13 cellular contexts compared by ENCODE assay signal in the genomic region with DNA sequence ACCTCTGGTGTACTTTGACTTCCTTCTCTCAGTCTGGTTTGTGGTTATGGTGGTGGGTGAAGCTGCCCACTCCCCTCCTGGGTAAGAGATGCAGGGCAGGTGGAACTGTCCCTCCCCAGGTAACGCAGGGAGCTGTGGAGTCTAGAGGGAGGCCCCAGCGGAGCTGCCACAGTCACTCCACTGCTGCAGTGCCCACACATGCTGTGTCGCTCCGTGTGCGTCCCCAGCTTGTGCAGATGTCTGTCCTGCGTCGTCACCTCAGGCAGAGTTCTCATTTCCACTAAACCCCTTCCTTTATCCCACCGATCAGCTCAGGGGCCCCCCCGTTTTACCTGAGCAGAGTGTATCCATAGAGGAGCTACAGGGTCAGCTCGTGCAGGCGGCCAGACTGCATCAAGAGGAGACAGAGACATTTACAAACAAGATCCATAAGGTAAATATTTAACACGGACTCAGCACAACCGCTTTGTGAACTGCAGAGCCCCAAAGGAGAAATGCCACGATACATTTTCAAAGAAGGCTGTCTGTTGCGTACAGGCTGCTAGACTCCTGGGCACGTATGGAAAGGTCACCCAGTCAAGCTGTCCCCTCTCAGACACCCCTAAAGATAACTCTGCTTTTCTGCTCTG.
DNase-seq lines count a peak whose midpoint lies in the region; ATAC-seq and TF ChIP-seq lines count a peak whose summit lies in the region.
"Had no signal": no experiment of that assay in that cellular context is flagged by ENCODE, and none has a peak within 500 bp of the region (broad histone marks: within the 10 kb centered on the region; RNA-seq: fewer than 3 reads in every experiment).

No MANE protein-coding gene starts in this region.

- intact Hi-C loops in IMR-90 (cut with micrococcal nuclease): no loop called here

- no peaks in the 10 kb centered on the region for H3K27me3 ChIP-seq in GM23338 (ENCODE audit: insufficient read depth)
- no peaks in the 10 kb centered on the region for H3K27me3 ChIP-seq in IMR-90 (ENCODE audit: control insufficient read depth, insufficient read depth, low read length)
- H3K27me3 ChIP-seq in mesendoderm (ENCODE audit: insufficient read depth, low read length, poor library complexity): no peaks in the 10 kb centered on the region
- H3K27me3 ChIP-seq in stomach smooth muscle (ENCODE audit: control insufficient read depth in 1 of 2, insufficient read depth in 2 of 2, low read length in 2 of 2): no peaks in the 10 kb centered on the region
- no peaks in the 10 kb centered on the region for H3K27me3 ChIP-seq in suprapubic skin

- dilution Hi-C loops in IMR-90 (cut with HindIII; ENCODE audit: low sequenced_read_pairs, unreplicated experiment): no loop called here

- no TSS peak for BruUV-seq in IMR-90 (replicated peaks; lab: Mats Ljungman, UMichigan)

- H3K4me1 Mint-ChIP-seq in GM23338: peaks cover 67% of the 10 kb centered on the region

- no peak for TF ChIP-seq RAD21 in IMR-90 (IDR thresholded peaks at IDR 0.05; ENCODE audit: low read length)

- peaks cover 22 to 83% of the 10 kb centered on the region in 2 experiments for H3K79me1 ChIP-seq in IMR-90 (ENCODE audit: low read depth in 1 of 2, low read length in 2 of 2)
- H3K79me1 ChIP-seq in mesendoderm (ENCODE audit: low read length): no peaks in the 10 kb centered on the region

- H2BK5ac ChIP-seq in IMR-90 (ENCODE audit: low read depth, low read length, poor library complexity, severe bottlenecking) (peak overlapping the region; percentile 5), mesendoderm (ENCODE audit: low read length) (peak overlapping the region; percentile 30)

- no peak for TF ChIP-seq EP300 in suprapubic skin (IDR thresholded peaks at IDR 0.05)

- H3K14ac ChIP-seq in IMR-90 (replicated peaks; ENCODE audit: low read depth, low read length): no peak overlapping the region; the same call in 1 of the 2 replicates

- peaks cover 5% of the 10 kb centered on the region; the same call in 1 of the 2 replicates for H3K36me3 ChIP-seq in GM23338 (ENCODE audit: insufficient read depth)
- H3K36me3 ChIP-seq in IMR-90 (ENCODE audit: control insufficient read depth, insufficient read depth, low read length): peaks cover 47% of the 10 kb centered on the region
- no peaks in the 10 kb centered on the region for H3K36me3 ChIP-seq in mesendoderm (ENCODE audit: control insufficient read depth, insufficient read depth, low read length)
- H3K36me3 ChIP-seq in stomach smooth muscle (ENCODE audit: control insufficient read depth in 2 of 2, insufficient read depth in 2 of 2, low read length in 2 of 2): peaks cover 9% of the 10 kb centered on the region in 2 donors
- no peaks in the 10 kb centered on the region for H3K36me3 ChIP-seq in suprapubic skin

- no peaks in the 10 kb centered on the region for H3K79me2 ChIP-seq in GM23338 (replicated peaks; ENCODE audit: insufficient read depth)
- no peaks in the 10 kb centered on the region for H3K79me2 ChIP-seq in mesendoderm (ENCODE audit: control insufficient read depth, insufficient read depth, low read length)

- no peak overlapping the region for H3K9ac ChIP-seq in IMR-90 (ENCODE audit: low read depth, low read length)
- no peak overlapping the region for H3K9ac ChIP-seq in mesendoderm (ENCODE audit: low read length)
- H3K9ac ChIP-seq in stomach smooth muscle (ENCODE audit: low read length in 2 of 2): peak overlapping the region in 1 of 2 donors; percentile 42
- H3K9ac ChIP-seq: KMS-11 had no signal

- WGBS in IMR-90 (ENCODE audit: extremely low coverage in 2 of 2, insufficient read length in 1 of 2), 2 experiments: 72% methylated on average over 9 of the region's 16 CpGs; no CpG with 5 or more reads in 1 of the 2 experiments
- no CpG with 5 or more reads among the region's 16 CpGs for WGBS in mesendoderm (ENCODE audit: extremely low coverage, insufficient coverage, low lambda C conversion rate)
- 92% methylated on average over 16 of the region's 16 CpGs for WGBS in suprapubic skin

- H3K27me3 Mint-ChIP-seq in GM23338 (ENCODE audit: insufficient read depth, low read depth, poor library complexity): peaks cover 9% of the 10 kb centered on the region

- H3K9me1 ChIP-seq in IMR-90 (ENCODE audit: insufficient read depth, low read length): peaks cover 45% of the 10 kb centered on the region

- H4K5ac ChIP-seq in IMR-90 (ENCODE audit: low read depth, low read length) (0 out of 2 replicates have a peak overlapping the region, but pooled peaks have one; percentile 15), mesendoderm (ENCODE audit: low read length) (no peak overlapping the region)

- H3K9me3 ChIP-seq in IMR-90 (ENCODE audit: control insufficient read depth, insufficient read depth, low read length): no peaks in the 10 kb centered on the region
- H3K9me3 ChIP-seq in stomach smooth muscle (ENCODE audit: control insufficient read depth in 2 of 2, low read length in 2 of 2): no peaks in the 10 kb centered on the region
- no peaks in the 10 kb centered on the region for H3K9me3 ChIP-seq in suprapubic skin

- POLR2A ChIA-PET in IMR-90 (lab: Charles Lee; ENCODE audit: unreplicated experiment): no interaction called here

- in situ Hi-C loops in IMR-90 (cut with MboI; ENCODE audit: low sequenced_read_pairs): no loop called here

- H2AFZ ChIP-seq in GM23338 (no peak overlapping the region), IMR-90 (replicated peaks; ENCODE audit: low read length, poor library complexity) (no peak overlapping the region)

- H3K27ac ChIP-seq in GM23338 (ENCODE audit: low read depth) (peak overlapping the region; percentile 29; the same call in 1 of the 2 replicates), IMR-90 (ENCODE audit: insufficient read depth, low read length) (no peak overlapping the region; the same call in 1 of the 2 replicates), mesendoderm (ENCODE audit: low read depth, low read length) (no peak overlapping the region), stomach smooth muscle (ENCODE audit: low read length) (peak overlapping the region; percentile 64), suprapubic skin (no peak overlapping the region)
- H3K27ac ChIP-seq: KMS-11 had no signal

- ATAC-seq in GM23338: no peak
- no peak for ATAC-seq in IMR-90 (ENCODE audit: low read depth)
- ATAC-seq: Right ventricle myocardium inferior had no signal

- no peak overlapping the region for H4K91ac ChIP-seq in IMR-90 (ENCODE audit: insufficient read depth, low read depth, low read length)

- H4K20me1 ChIP-seq in GM23338 (replicated peaks; ENCODE audit: insufficient read depth): no peaks in the 10 kb centered on the region
- H4K20me1 ChIP-seq in IMR-90 (ENCODE audit: insufficient read depth, low read length): no peaks in the 10 kb centered on the region

- H3K23ac ChIP-seq in IMR-90 (ENCODE audit: low read depth, low read length): no peak overlapping the region
- H3K23ac ChIP-seq in mesendoderm (ENCODE audit: low read length): no peak overlapping the region

- TF ChIP-seq CTCF in GM23338 (conservative IDR thresholded peaks at IDR 0.05; ENCODE audit: low read depth in 2 of 2) (no peak), IMR-90 (conservative IDR thresholded peaks at IDR 0.05; ENCODE audit: low read depth, low read length) (no peak), suprapubic skin (IDR thresholded peaks at IDR 0.05) (no peak)

- H2BK20ac ChIP-seq in IMR-90 (ENCODE audit: low read depth, low read length): 0 out of 2 replicates have a peak overlapping the region, but pooled peaks have one; percentile 18

- H2BK120ac ChIP-seq in IMR-90 (ENCODE audit: low read depth, low read length) (0 out of 2 replicates have a peak overlapping the region, but pooled peaks have one; percentile 24), mesendoderm (ENCODE audit: low read depth, low read length) (no peak overlapping the region)

- peaks cover 63% of the 10 kb centered on the region for H3K4me1 ChIP-seq in GM23338 (ENCODE audit: insufficient read depth)
- H3K4me1 ChIP-seq in IMR-90 (ENCODE audit: control insufficient read depth, insufficient read depth, low read length): peaks cover 36% of the 10 kb centered on the region
- peaks cover 19% of the 10 kb centered on the region for H3K4me1 ChIP-seq in mesendoderm (ENCODE audit: control insufficient read depth, low read depth, low read length)
- peaks cover 61% of the 10 kb centered on the region for H3K4me1 ChIP-seq in stomach smooth muscle (ENCODE audit: control insufficient read depth, insufficient read depth, low read length)
- H3K4me1 ChIP-seq in suprapubic skin: no peaks in the 10 kb centered on the region

- no peaks in the 10 kb centered on the region for H3K9me3 Mint-ChIP-seq in GM23338

- no peak for DNase-seq in GM23338 (ENCODE audit: low spot score)
- DNase-seq in IMR-90: no peak
- no peak for DNase-seq in mesendoderm
- no peak for DNase-seq in activated CD4-positive, alpha-beta T cell treated with anti-CD3 and anti-CD28 coated beads, Interleukin-2, amount 50 U/mL, for 1 hour
- no peak for DNase-seq in NCI-H1417 (lab: John Stamatoyannopoulos, UW)
- DNase-seq in suprapubic skin (ENCODE audit: low spot score in 2 of 2): no peak
- DNase-seq: DMS79, NCI-H1092, NCI-H187 had no signal

- no peak overlapping the region for H2AK9ac ChIP-seq in IMR-90 (replicated peaks; ENCODE audit: low read depth, low read length, poor library complexity)

- H3K18ac ChIP-seq in IMR-90 (ENCODE audit: low read depth, low read length): no peak overlapping the region
- no peak overlapping the region for H3K18ac ChIP-seq in mesendoderm (ENCODE audit: low read length)

- peak overlapping the region; percentile 40; the same call in 1 of the 2 replicates for H2AK5ac ChIP-seq in IMR-90 (ENCODE audit: low read depth, low read length)
- H2AK5ac ChIP-seq in mesendoderm (ENCODE audit: low read length): no peak overlapping the region

- H3K4me3 Mint-ChIP-seq in GM23338: no peak overlapping the region
- H3K4me3 Mint-ChIP-seq: CD14-positive monocyte had no signal

- peak overlapping the region in 1 of 2 experiments; percentile 11; a peak in 2 of 4 replicates for H4K8ac ChIP-seq in IMR-90 (ENCODE audit: low read depth in 2 of 2, low read length in 2 of 2)
- H4K8ac ChIP-seq in mesendoderm (ENCODE audit: low read depth, low read length): no peak overlapping the region

- CTCF ChIA-PET in IMR-90 (lab: Yijun Ruan, JAX): no interaction called here

- H3K9me2 ChIP-seq in GM23338 (ENCODE audit: insufficient read depth): no peaks in the 10 kb centered on the region

- H3K4me2 ChIP-seq in GM23338: no peak overlapping the region; the same call in 1 of the 2 replicates
- H3K4me2 ChIP-seq in IMR-90 (ENCODE audit: low read depth, low read length): no peak overlapping the region
- no peak overlapping the region for H3K4me2 ChIP-seq in mesendoderm (ENCODE audit: low read length)
- H3K4me2 ChIP-seq: KMS-11 had no signal

- H3K4ac ChIP-seq in IMR-90 (ENCODE audit: low read depth, low read length) (peak overlapping the region; percentile 33), mesendoderm (ENCODE audit: low read depth, low read length) (no peak overlapping the region)

- H3K56ac ChIP-seq in IMR-90 (ENCODE audit: extremely low read depth, insufficient read depth, low read length) (no peak overlapping the region), mesendoderm (ENCODE audit: low read length) (peak overlapping the region; percentile 57)

- H3K36me3 Mint-ChIP-seq in GM23338 (ENCODE audit: low read depth): peaks cover 19% of the 10 kb centered on the region; the same call in 2 of the 3 replicates
- H3K36me3 Mint-ChIP-seq: CD14-positive monocyte had no signal

- H3F3A ChIP-seq in GM23338 (replicated peaks; ENCODE audit: low read depth): no peaks in the 10 kb centered on the region

- H3K4me3 ChIP-seq in GM23338: no peak overlapping the region
- no peak overlapping the region for H3K4me3 ChIP-seq in IMR-90 (ENCODE audit: insufficient read depth, low read depth, low read length)
- no peak overlapping the region for H3K4me3 ChIP-seq in mesendoderm (ENCODE audit: low read length)
- no peak overlapping the region for H3K4me3 ChIP-seq in stomach smooth muscle (ENCODE audit: low read length in 2 of 2)
- no peak overlapping the region for H3K4me3 ChIP-seq in suprapubic skin

- H2BK15ac ChIP-seq in IMR-90 (ENCODE audit: low read depth, low read length): peak overlapping the region; percentile 13; the same call in 1 of the 3 replicates
- H2BK15ac ChIP-seq in mesendoderm (replicated peaks; ENCODE audit: low read depth): no peak overlapping the region

- peak overlapping the region; percentile 69 for H3K27ac Mint-ChIP-seq in GM23338
- H3K27ac Mint-ChIP-seq: CD14-positive monocyte had no signal

- TF ChIP-seq POLR2A in IMR-90 (IDR thresholded peaks at IDR 0.05; ENCODE audit: low read depth, low read length) (no peak), suprapubic skin (IDR thresholded peaks at IDR 0.05) (no peak)

Comparison
In these comparisons a context has a peak if more than half of its experiments do, and no peak if none do; other contexts are left out.
1. H3K27ac ChIP-seq: peak in GM23338 (single experiment) and stomach smooth muscle (single experiment); none in IMR-90 (single experiment), mesendoderm (single experiment) and suprapubic skin (single experiment).